11 cellular contexts compared by ENCODE assay signal in genomic region chr2:30235008-30235655, GRCh38. TPM values are rescaled to one million over a fixed set of nuclear protein-coding genes. Genes with fewer than 3 reads are reported as not detected.
DNase-seq lines count a peak whose midpoint lies in the region; ATAC-seq lines count a peak whose summit lies in the region.
"Had no signal": no experiment of that assay in that cellular context is flagged by ENCODE, and none has a peak within 500 bp of the region (broad histone marks: within the 10 kb centered on the region; RNA-seq: fewer than 3 reads in every experiment).

No MANE protein-coding gene starts in this region.

- peaks cover 58 to 83% (median 66%) of the 10 kb centered on the region in 4 donors for H3K4me1 Mint-ChIP-seq in CD4-positive, alpha-beta memory T cell
- peaks cover 74% of the 10 kb centered on the region for H3K4me1 Mint-ChIP-seq in activated CD4-positive, alpha-beta memory T cell treated with anti-CD3 and anti-CD28 coated beads for 36 hours (ENCODE audit: low read depth)

- peak in 1 of 5 donors; percentile 81 for DNase-seq in CD4-positive, alpha-beta memory T cell
- DNase-seq in activated CD4-positive, alpha-beta memory T cell treated with anti-CD3 and anti-CD28 coated beads for 36 hours, result peak; percentile 86
- DNase-seq in effector CD4-positive, alpha-beta T cell, result peak; percentile 48
- DNase-seq in stimulated activated CD4-positive, alpha-beta T cell treated with anti-CD3 and anti-CD28 coated beads, Interleukin-15, amount 100 ng/mL, for 24 hours, result peak; percentile 80
- DNase-seq in NCI-H1930 (lab: John Stamatoyannopoulos, UW), result no peak
- no peak for DNase-seq in NCI-H748 treated with DMSO at 0.1 percent for 48 hours (lab: John Stamatoyannopoulos, UW)
- DNase-seq: MM.1S had no signal

- H3K36me3 ChIP-seq in CD4-positive, alpha-beta memory T cell (ENCODE audit: insufficient read depth, low read length), result peaks cover 22% of the 10 kb centered on the region

- H3K9me3 Mint-ChIP-seq in CD4-positive, alpha-beta memory T cell, result peaks cover 0 to 4% (median 0%) of the 10 kb centered on the region in 8 donors
- no peaks in the 10 kb centered on the region for H3K9me3 Mint-ChIP-seq in activated CD4-positive, alpha-beta memory T cell treated with anti-CD3 and anti-CD28 coated beads for 36 hours
- H3K9me3 Mint-ChIP-seq: GM23338 had no signal

- H3K36me3 Mint-ChIP-seq in CD4-positive, alpha-beta memory T cell, result peaks cover 45 to 68% of the 10 kb centered on the region in 2 donors
- peaks cover 55% of the 10 kb centered on the region for H3K36me3 Mint-ChIP-seq in activated CD4-positive, alpha-beta memory T cell treated with anti-CD3 and anti-CD28 coated beads for 36 hours

- POLR2A ChIA-PET in CD4-positive, alpha-beta memory T cell (lab: Charles Lee; ENCODE audit: partially characterized antibody), result interaction anchor here (0.7 to 14.7 kb wide), 13 partner anchors 9 to 241 kb away, joined by 3 to 435 read pairs (median 5); partner anchors contain the start of genes LCLAT1 and YPEL5
- POLR2A ChIA-PET in activated CD4-positive, alpha-beta memory T cell treated with anti-CD3 and anti-CD28 coated beads for 36 hours (lab: Charles Lee), result interaction anchor here (0.6 to 8.8 kb wide), 10 partner anchors 9 to 175 kb away, joined by 3 to 114 read pairs (median 10); partner anchors contain the start of gene YPEL5

- H3K27me3 ChIP-seq in CD4-positive, alpha-beta memory T cell (ENCODE audit: insufficient read depth, low read length), result no peaks in the 10 kb centered on the region

- peak overlapping the region; percentile 93 for H3K27ac ChIP-seq in CD4-positive, alpha-beta memory T cell (ENCODE audit: low read depth, low read length)
- H3K27ac ChIP-seq: VCaP had no signal

- peaks cover 75% of the 10 kb centered on the region for H3K4me1 ChIP-seq in CD4-positive, alpha-beta memory T cell (ENCODE audit: insufficient read depth, low read length)

- CTCF ChIA-PET in CD4-positive, alpha-beta memory T cell (lab: Charles Lee; ENCODE audit: partially characterized antibody), result interaction anchor here (0.8 to 19.3 kb wide), 11 partner anchors 8 to 477 kb away, joined by 3 to 296 read pairs (median 18); partner anchors contain the start of gene LCLAT1
- CTCF ChIA-PET in activated CD4-positive, alpha-beta memory T cell treated with anti-CD3 and anti-CD28 coated beads for 36 hours (lab: Charles Lee), result interaction anchor here (0.6 to 8.2 kb wide), 11 partner anchors 7 to 1098 kb away, joined by 3 to 79 read pairs (median 4); partner anchors contain the start of genes LBH and LCLAT1

- H3K4me3 ChIP-seq in CD4-positive, alpha-beta memory T cell (ENCODE audit: low read length in 2 of 2), result peak overlapping the region; percentile 63 to 92
- H3K4me3 ChIP-seq: GM23338 had no signal

- no peaks in the 10 kb centered on the region for H3K27me3 Mint-ChIP-seq in CD4-positive, alpha-beta memory T cell
- no peaks in the 10 kb centered on the region for H3K27me3 Mint-ChIP-seq in activated CD4-positive, alpha-beta memory T cell treated with anti-CD3 and anti-CD28 coated beads for 36 hours

- intact Hi-C loops in CD4-positive, alpha-beta memory T cell (cut with micrococcal nuclease), result loop anchor here (2.0 kb wide), 1 partner anchor 240 kb away; no protein-coding TSS in a partner anchor
- intact Hi-C loops in activated CD4-positive, alpha-beta memory T cell treated with anti-CD3 and anti-CD28 coated beads for 36 hours (cut with micrococcal nuclease), result loop anchor here (1.0 to 2.0 kb wide), 9 partner anchors 9 to 214 kb away; no protein-coding TSS in a partner anchor

- H3K9me3 ChIP-seq in CD4-positive, alpha-beta memory T cell (ENCODE audit: control insufficient read depth in 1 of 2, low read length in 2 of 2), result no peaks in the 10 kb centered on the region

- no peak for ATAC-seq in GM18867 (IDR thresholded peaks at IDR 0.05; ENCODE audit: unreplicated experiment)
- ATAC-seq in HG02623 (IDR thresholded peaks at IDR 0.05; ENCODE audit: unreplicated experiment), result no peak
- ATAC-seq: GM23338 had no signal

- H3K27ac Mint-ChIP-seq in CD4-positive, alpha-beta memory T cell, result peak overlapping the region; percentile 85 to 95 (median 90)
- peak overlapping the region; percentile 94 for H3K27ac Mint-ChIP-seq in activated CD4-positive, alpha-beta memory T cell treated with anti-CD3 and anti-CD28 coated beads for 36 hours
- H3K27ac Mint-ChIP-seq: GM23338 had no signal

- peak overlapping the region; percentile 89 to 99 (median 96) for H3K4me3 Mint-ChIP-seq in CD4-positive, alpha-beta memory T cell
- peak overlapping the region; percentile 70 for H3K4me3 Mint-ChIP-seq in activated CD4-positive, alpha-beta memory T cell treated with anti-CD3 and anti-CD28 coated beads for 36 hours
- H3K4me3 Mint-ChIP-seq: GM23338 had no signal

RNA-seq across cellular contexts. Expression of gene LBH, which starts 3.8 kb away (rescaled TPM):
- total RNA-seq in CD4-positive, alpha-beta memory T cell, result 100 to 1,000 TPM; 335 to 364 TPM
- polyA plus RNA-seq in CD4-positive, alpha-beta memory T cell, result 100 to 1,000 TPM; 119 to 136 TPM
- 100 to 1,000 TPM; 109 to 112 TPM for total RNA-seq in activated CD4-positive, alpha-beta memory T cell treated with anti-CD3 and anti-CD28 coated beads for 36 hours

Comparison
In these comparisons a context has a peak if more than half of its experiments do, and no peak if none do; other contexts are left out.
1. DNase-seq: peak in activated CD4-positive, alpha-beta memory T cell treated with anti-CD3 and anti-CD28 coated beads for 36 hours (single experiment), effector CD4-positive, alpha-beta T cell (single experiment) and stimulated activated CD4-positive, alpha-beta T cell treated with anti-CD3 and anti-CD28 coated beads, Interleukin-15, amount 100 ng/mL, for 24 hours (single experiment); none in NCI-H1930 (0 of 2) and NCI-H748 treated with DMSO at 0.1 percent for 48 hours (single experiment).